ENCODE assay signal across 1 cellular context in the genomic region with DNA sequence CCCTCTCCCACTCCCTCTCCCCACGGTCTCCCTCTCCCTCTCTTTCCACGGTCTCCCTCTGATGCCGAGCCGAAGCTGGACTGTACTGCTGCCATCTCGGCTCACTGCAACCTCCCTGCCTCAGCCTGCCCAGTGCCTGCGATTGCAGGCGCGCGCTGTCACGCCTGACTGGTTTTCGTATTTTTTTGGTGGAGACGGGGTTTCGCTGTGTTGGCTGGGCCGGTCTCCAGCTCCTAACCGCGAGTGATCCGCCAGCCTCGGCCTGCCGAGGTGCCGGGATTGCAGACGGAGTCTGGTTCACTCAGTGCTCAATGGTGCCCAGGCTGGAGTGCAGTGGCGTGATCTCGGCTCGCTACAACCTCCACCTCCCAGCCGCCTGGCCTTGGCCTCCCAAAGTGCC.
TF ChIP-seq lines count a peak whose summit lies in the region.

No MANE protein-coding gene starts in this region.

TF ChIP-seq in GM12878, 131 proteins besides CTCF, POLR2A, EP300 and RAD21:
- TF ChIP-seq PAX5 (IDR thresholded peaks at IDR 0.05; ENCODE audit: borderline replicate concordance, low read depth, low read length) = peak; percentile 27; the same call in 1 of the 2 replicates
